Comparison of ENCODE assay signal across 8 cellular contexts in the genomic region with DNA sequence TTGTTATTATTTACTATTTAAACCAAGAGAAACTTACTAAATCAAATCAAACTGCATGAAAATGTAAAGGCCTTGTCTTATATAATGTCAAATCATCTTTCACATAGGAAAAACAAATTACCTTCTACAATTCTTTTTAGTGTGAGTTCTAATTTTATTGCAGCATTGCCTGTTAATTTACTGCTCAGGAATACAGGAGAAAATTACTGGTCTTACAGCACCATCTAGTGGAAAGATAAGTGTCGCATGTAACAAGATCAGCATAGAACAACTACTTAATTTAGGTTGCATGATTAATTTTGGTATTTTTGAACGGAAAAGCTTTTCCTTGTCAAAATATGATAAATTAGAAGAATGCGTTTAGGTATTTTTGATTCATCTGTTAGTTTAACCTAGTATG.
A peak's percentile ranks its signal among the peaks of the same experiment; 100 is the strongest.
DNase-seq lines count a peak whose midpoint lies in the region; ATAC-seq and TF ChIP-seq lines count a peak whose summit lies in the region.

No MANE protein-coding gene starts in this region.

- H3K36me3 ChIP-seq in SK-N-SH (replicated peaks in 1 of 2; ENCODE audit: control insufficient read depth in 1 of 2, insufficient read depth in 2 of 2, low read length in 1 of 2), result no peaks in the 10 kb centered on the region

- POLR2A ChIA-PET in SK-N-SH (lab: Yijun Ruan, JAX), result no interaction called here

- H3K79me2 ChIP-seq in SK-N-SH (ENCODE audit: insufficient read depth), result no peaks in the 10 kb centered on the region

- TF ChIP-seq EP300 in SK-N-SH (IDR thresholded peaks at IDR 0.05; ENCODE audit: borderline replicate concordance in 1 of 2, low read depth in 1 of 2, low read length in 1 of 2), result no peak

- no peaks in the 10 kb centered on the region for H4K20me1 ChIP-seq in SK-N-SH (ENCODE audit: insufficient read depth)

- H3F3A ChIP-seq in SK-N-SH (replicated peaks; ENCODE audit: insufficient read depth), result no peaks in the 10 kb centered on the region

- no peak overlapping the region for H3K4me2 ChIP-seq in SK-N-SH

- no peaks in the 10 kb centered on the region for H3K9me3 ChIP-seq in SK-N-SH

- H3K9ac ChIP-seq in SK-N-SH, result no peak overlapping the region

- TF ChIP-seq CTCF in NB4 (IDR thresholded peaks at IDR 0.05; ENCODE audit: low read depth, low read length) (no peak), SK-N-SH (IDR thresholded peaks at IDR 0.05) (peak; percentile 84), fibroblast of villous mesenchyme (IDR thresholded peaks at IDR 0.05; ENCODE audit: insufficient read depth, low read depth, low read length) (peak; percentile 59)

- WGBS in SK-N-SH (ENCODE audit: low lambda C conversion rate), result under 1% methylated on average over 3 of the region's 3 CpGs

- no peak overlapping the region for H2AFZ ChIP-seq in SK-N-SH (ENCODE audit: low read depth)

- TF ChIP-seq RAD21 in SK-N-SH (IDR thresholded peaks at IDR 0.05; ENCODE audit: low read length), result peak; percentile 80

- H3K4me3 ChIP-seq in NB4 (ENCODE audit: low read depth, low read length), result no peak overlapping the region
- no peak overlapping the region for H3K4me3 ChIP-seq in SK-N-SH (ENCODE audit: low read depth in 2 of 2, low read length in 1 of 2)
- no peak overlapping the region for H3K4me3 ChIP-seq in fibroblast of villous mesenchyme (ENCODE audit: low read depth, low read length)

- DNase-seq in G401 (ENCODE audit: low spot score) (peak; percentile 73), NB4 (ENCODE audit: low read depth) (peak; percentile 63), SK-N-SH (peak; percentile 24), fibroblast of villous mesenchyme (ENCODE audit: low read depth) (peak; percentile 60), renal cortical epithelial cell (ENCODE audit: low read depth) (peak; percentile 81), sciatic nerve (ENCODE audit: low spot score) (no peak)
- no peak for DNase-seq in stimulated activated CD8-positive, alpha-beta memory T cell treated with anti-CD3 and anti-CD28 coated beads, Interleukin-4, amount 100 ng/mL, for 48 hours

- no peak for TF ChIP-seq POLR2A in NB4 (IDR thresholded peaks at IDR 0.05; ENCODE audit: extremely low read depth, insufficient read length)

- H3K27ac ChIP-seq in SK-N-SH (ENCODE audit: low read depth in 2 of 2, low read length in 1 of 2), result no peak overlapping the region

- ATAC-seq in GM18870 (IDR thresholded peaks at IDR 0.05; ENCODE audit: unreplicated experiment) (no peak), sciatic nerve (no peak)

- no peaks in the 10 kb centered on the region for H3K9me2 ChIP-seq in SK-N-SH

- in situ Hi-C loops in G401 (cut with HindIII; ENCODE audit: low sequenced_read_pairs), result no loop called here

- H3K4me1 ChIP-seq in SK-N-SH (ENCODE audit: control insufficient read depth in 1 of 2, insufficient read depth in 2 of 2, low read depth in 1 of 2, low read length in 1 of 2), result 0 out of 4 replicates have a peak, but pooled peaks cover 0 to 4% of the 10 kb centered on the region in 2 experiments

- no peaks in the 10 kb centered on the region for H3K27me3 ChIP-seq in SK-N-SH (ENCODE audit: insufficient read depth)

- intact Hi-C loops in sciatic nerve (cut with DNase I), result no loop called here

- CTCF ChIA-PET in SK-N-SH (lab: Yijun Ruan, JAX), result interaction anchor here (1.0 to 2.8 kb wide), 17 partner anchors 9 to 736 kb away, joined by 3 to 11 read pairs (median 4); no protein-coding TSS in a partner anchor

TF ChIP-seq in SK-N-SH, 30 proteins besides CTCF, POLR2A, EP300 and RAD21:
- TF ChIP-seq MEF2A (IDR thresholded peaks at IDR 0.05; ENCODE audit: borderline replicate concordance, low read depth) (no peak), SMC3 (IDR thresholded peaks at IDR 0.05; ENCODE audit: low read depth, low read length) (peak; percentile 45)

Comparison
In these comparisons a context has a peak if more than half of its experiments do, and no peak if none do; other contexts are left out.
1. DNase-seq: peak in G401 (single experiment), NB4 (single experiment), SK-N-SH (single experiment), fibroblast of villous mesenchyme (single experiment) and renal cortical epithelial cell (single experiment); none in stimulated activated CD8-positive, alpha-beta memory T cell treated with anti-CD3 and anti-CD28 coated beads, Interleukin-4, amount 100 ng/mL, for 48 hours (single experiment) and sciatic nerve (single experiment).